Comparison of ENCODE assay signal across 8 cellular contexts in genomic region chr19:55259540-55260210, GRCh38. TPM values are rescaled to one million over a fixed set of nuclear protein-coding genes. Genes with fewer than 3 reads are reported as not detected.
DNase-seq lines count a peak whose midpoint lies in the region; ATAC-seq and TF ChIP-seq lines count a peak whose summit lies in the region.

No MANE protein-coding gene starts in this region.

- TF ChIP-seq CTCF in heart left ventricle (IDR thresholded peaks at IDR 0.05) (no peak), astrocyte of the cerebellum (IDR thresholded peaks at IDR 0.05; ENCODE audit: low read depth, low read length, missing control alignments) (no peak), right lobe of liver (IDR thresholded peaks at IDR 0.05) (no peak)

- H3K4me3 ChIP-seq in heart left ventricle = peak overlapping the region; percentile 10 to 99 (median 94)
- H3K4me3 ChIP-seq in astrocyte of the cerebellum (ENCODE audit: low read depth, low read length) = peak overlapping the region; percentile 40
- H3K4me3 ChIP-seq in right lobe of liver = peak overlapping the region; percentile 85 to 96 (median 94)
- peak overlapping the region; percentile 27 for H3K4me3 ChIP-seq in urinary bladder (ENCODE audit: low read depth, low read length)

- intact Hi-C loops in heart left ventricle (cut with DNase I) (loop anchor here in 6 of 10 donors (1.0 to 5.0 kb wide), 7 partner anchors 21 to 202 kb away; partner anchors contain the start of genes HSPBP1 (in 2 of the 6), KMT5C (in 2 of the 6), ISOC2 (in 1 of the 6) and RPL28 (in 1 of the 6)), Right ventricle myocardium superior (cut with DNase I) (no loop called here), right lobe of liver (cut with DNase I) (loop anchor here in 1 of 2 donors (10.0 kb wide), 1 partner anchor 65 kb away; no protein-coding TSS in a partner anchor)

- peak in 1 of 5 donors; percentile 47 for DNase-seq in heart left ventricle
- DNase-seq in Right ventricle myocardium superior = no peak
- DNase-seq in astrocyte of the cerebellum (ENCODE audit: low read depth) = no peak
- DNase-seq in right lobe of liver = peak in 2 of 3 donors; percentile 53 to 56
- no peak for DNase-seq in activated CD4-positive, alpha-beta T cell treated with anti-CD3 and anti-CD28 coated beads, Interleukin-2, amount 50 U/mL, for 4 hours

- no peaks in the 10 kb centered on the region for H3K27me3 ChIP-seq in heart left ventricle
- no peaks in the 10 kb centered on the region for H3K27me3 ChIP-seq in right lobe of liver

- WGBS in heart left ventricle, 4 donors = 44 to 51% (median 47%) methylated on average over 29 of the region's 29 CpGs
- 50% methylated on average over 29 of the region's 29 CpGs for WGBS in right lobe of liver (ENCODE audit: insufficient coverage, low coverage, low lambda C conversion rate, missing lambda C conversion rate)
- 38% methylated on average over 29 of the region's 29 CpGs for WGBS in urinary bladder

- in situ Hi-C loops in astrocyte of the cerebellum (cut with HindIII; ENCODE audit: low sequenced_read_pairs) = loop anchor here (10.0 kb wide), 1 partner anchor 85 kb away; no protein-coding TSS in a partner anchor

- ATAC-seq in heart left ventricle = no peak
- no peak for ATAC-seq in Right ventricle myocardium superior (ENCODE audit: poor library complexity)
- no peak for ATAC-seq in right lobe of liver
- ATAC-seq in HG02678 (IDR thresholded peaks at IDR 0.05; ENCODE audit: unreplicated experiment) = no peak
- ATAC-seq in GM18907 (IDR thresholded peaks at IDR 0.05; ENCODE audit: unreplicated experiment) = no peak

- H3K27ac ChIP-seq in heart left ventricle (peak overlapping the region; percentile 85 to 98 (median 94)), right lobe of liver (peak overlapping the region; percentile 72 to 88 (median 77)), urinary bladder (ENCODE audit: low read depth) (peak overlapping the region; percentile 88)

- H3K9me3 ChIP-seq in heart left ventricle (no peaks in the 10 kb centered on the region), right lobe of liver (peaks cover 0 to 2% (median 0%) of the 10 kb centered on the region in 4 donors)

- TF ChIP-seq POLR2A in heart left ventricle (IDR thresholded peaks at IDR 0.05) (no peak), right lobe of liver (IDR thresholded peaks at IDR 0.05) (no peak)

- peaks cover 0 to 5% (median 0%) of the 10 kb centered on the region in 9 donors for H3K36me3 ChIP-seq in heart left ventricle
- H3K36me3 ChIP-seq in right lobe of liver = no peaks in the 10 kb centered on the region
- H3K36me3 ChIP-seq in urinary bladder (ENCODE audit: insufficient read depth) = no peaks in the 10 kb centered on the region

- H3K4me1 ChIP-seq in heart left ventricle (peaks cover 4 to 45% (median 38%) of the 10 kb centered on the region in 12 donors), right lobe of liver (peaks cover 0 to 28% (median 14%) of the 10 kb centered on the region in 4 donors), urinary bladder (ENCODE audit: insufficient read depth) (peaks cover 4% of the 10 kb centered on the region)

RNA-seq across cellular contexts. Expression of gene PPP6R1, which starts 0.9 kb away (rescaled TPM):
- 10 to 100 TPM; 28.6 to 59.9 (median 41.1) TPM for total RNA-seq in heart left ventricle
- polyA plus RNA-seq in heart left ventricle = 10 to 100 TPM; 34.7 to 60.4 TPM
- total RNA-seq in Right ventricle myocardium superior = 37.1 TPM
- 10 to 100 TPM; 26.4 to 39.6 (median 30.2) TPM for total RNA-seq in right lobe of liver
- 14.5 TPM for total RNA-seq in urinary bladder
- 43.1 TPM for polyA plus RNA-seq in urinary bladder

RNA-seq across cellular contexts. Expression of gene HSPBP1, which starts 20.2 kb away (rescaled TPM):
- total RNA-seq in heart left ventricle = 10 to 100 TPM; 25.7 to 42.0 (median 30.6) TPM
- polyA plus RNA-seq in heart left ventricle = 10 to 100 TPM; 56.4 to 76.0 TPM
- total RNA-seq in Right ventricle myocardium superior = 29.2 TPM
- 10 to 100 TPM; 11.3 to 28.3 (median 15.6) TPM for total RNA-seq in right lobe of liver
- total RNA-seq in urinary bladder = 6.5 TPM
- 56.3 TPM for polyA plus RNA-seq in urinary bladder

RNA-seq across cellular contexts. Expression of gene BRSK1, which starts 24.1 kb away (rescaled TPM):
- total RNA-seq in heart left ventricle (1 to 10 TPM; 2.0 to 7.4 (median 3.6) TPM), Right ventricle myocardium superior (1.6 TPM), right lobe of liver (under 1 TPM in 3 of 6 experiments, not detected in 3; 0.20 to 0.29 (median 0.24) TPM), urinary bladder (9.7 TPM)
- polyA plus RNA-seq in heart left ventricle (1 to 10 TPM; 1.6 to 1.8 TPM), urinary bladder (8.8 TPM)

RNA-seq across cellular contexts. Expression of gene TMEM86B, which starts 31.1 kb away (rescaled TPM):
- total RNA-seq in heart left ventricle (1 to 10 TPM in 8 of 9 donors, under 1 TPM in 1; 0.64 to 2.5 (median 1.9) TPM), Right ventricle myocardium superior (2.3 TPM), right lobe of liver (10 to 100 TPM in 5 of 6 experiments, 1 to 10 TPM in 1; 8.8 to 22.2 (median 14.0) TPM), urinary bladder (0.79 TPM)
- polyA plus RNA-seq in heart left ventricle (1 to 10 TPM; 2.7 to 3.1 TPM), urinary bladder (4.5 TPM)

RNA-seq across cellular contexts. Expression of gene PTPRH, which starts 50.4 kb away (rescaled TPM):
- 1 to 10 TPM in 8 of 9 donors, under 1 TPM in 1; 0.75 to 5.7 (median 2.3) TPM for total RNA-seq in heart left ventricle
- polyA plus RNA-seq in heart left ventricle = 10 to 100 TPM in 1 of 2 donors, 1 to 10 TPM in 1; 1.8 to 11.4 TPM
- 0.54 TPM for total RNA-seq in Right ventricle myocardium superior
- total RNA-seq in right lobe of liver = 10 to 100 TPM in 3 of 6 experiments, 1 to 10 TPM in 3; 4.2 to 25.9 (median 12.9) TPM
- 3.6 TPM for total RNA-seq in urinary bladder
- polyA plus RNA-seq in urinary bladder = 1.6 TPM

Comparison
In these comparisons a context has a peak if more than half of its experiments do, and no peak if none do; other contexts are left out.
1. DNase-seq: peak in right lobe of liver (2 of 3); none in Right ventricle myocardium superior (single experiment), astrocyte of the cerebellum (single experiment) and activated CD4-positive, alpha-beta T cell treated with anti-CD3 and anti-CD28 coated beads, Interleukin-2, amount 50 U/mL, for 4 hours (0 of 2).
2. H3K4me3 ChIP-seq: peak in every context shown above with its lines; median percentile 94 in heart left ventricle; 94 in right lobe of liver; 40 in astrocyte of the cerebellum; 27 in urinary bladder.
3. Peak in every context shown above with its lines, with median percentiles within 50 percentile points of each other: H3K27ac ChIP-seq.